8 cellular contexts compared by ENCODE assay signal in genomic region chr17:75516619-75517276, GRCh38. TPM values are rescaled to one million over a fixed set of nuclear protein-coding genes. Genes with fewer than 3 reads are reported as not detected.
DNase-seq lines count a peak whose midpoint lies in the region; ATAC-seq and TF ChIP-seq lines count a peak whose summit lies in the region.

No MANE protein-coding gene starts in this region.

- H3K27ac Mint-ChIP-seq in central memory CD8-positive, alpha-beta T cell (ENCODE audit: low read depth) = peak overlapping the region; percentile 95

- H3K9me3 Mint-ChIP-seq in central memory CD8-positive, alpha-beta T cell = no peaks in the 10 kb centered on the region

- H3K27me3 ChIP-seq in cardiac muscle cell (no peaks in the 10 kb centered on the region), thymus (ENCODE audit: control insufficient read depth, insufficient read depth) (peaks cover 6% of the 10 kb centered on the region)

- H3K36me3 ChIP-seq in cardiac muscle cell (peaks cover 5% of the 10 kb centered on the region), thymus (ENCODE audit: control insufficient read depth, insufficient read depth) (peaks cover 15% of the 10 kb centered on the region)

- intact Hi-C loops in Right ventricle myocardium superior (cut with DNase I) = loop anchor here (2.0 kb wide), 1 partner anchor 92 kb away; no protein-coding TSS in a partner anchor

- H3K27ac ChIP-seq in cardiac muscle cell = peak overlapping the region; percentile 65
- peak overlapping the region; percentile 78 for H3K27ac ChIP-seq in thymus (ENCODE audit: low read depth)

- peak overlapping the region; percentile 80 for H3K4me3 Mint-ChIP-seq in central memory CD8-positive, alpha-beta T cell

- H3K4me3 ChIP-seq in cardiac muscle cell = peak overlapping the region; percentile 50
- H3K4me3 ChIP-seq in thymus (ENCODE audit: low read length) = peak overlapping the region; percentile 93

- under 1% methylated on average over 64 of the region's 64 CpGs for WGBS in thymus

- no peaks in the 10 kb centered on the region for H3K27me3 Mint-ChIP-seq in central memory CD8-positive, alpha-beta T cell

- ATAC-seq in Right ventricle myocardium superior (ENCODE audit: poor library complexity) (no peak), HG03097 (IDR thresholded peaks at IDR 0.05; ENCODE audit: low FRiP score, unreplicated experiment) (peak; percentile 5)
- ATAC-seq in central memory CD8-positive, alpha-beta T cell (replicated peaks; ENCODE audit: extremely low read depth, poor library complexity, severe bottlenecking) = no peak

- TF ChIP-seq CTCF in cardiac muscle cell (IDR thresholded peaks at IDR 0.05; ENCODE audit: low read depth, low read length) = no peak

- no peaks in the 10 kb centered on the region for H3K9me3 ChIP-seq in cardiac muscle cell (ENCODE audit: low read depth)
- no peaks in the 10 kb centered on the region for H3K9me3 ChIP-seq in thymus (ENCODE audit: control insufficient read depth)

- H3K4me1 ChIP-seq in cardiac muscle cell (ENCODE audit: low read depth) (peaks cover 19% of the 10 kb centered on the region), thymus (ENCODE audit: control insufficient read depth, insufficient read depth, low read length) (peaks cover 27% of the 10 kb centered on the region)

- H3K36me3 Mint-ChIP-seq in central memory CD8-positive, alpha-beta T cell (ENCODE audit: insufficient read depth) = peaks cover 18% of the 10 kb centered on the region

- peak; percentile 27 to 74 for DNase-seq in cardiac muscle cell (ENCODE audit: low read depth in 1 of 2, low spot score in 1 of 2)
- no peak for DNase-seq in Right ventricle myocardium superior
- peak; percentile 41 for DNase-seq in SW480 (ENCODE audit: low spot score)
- no peak for DNase-seq in central memory CD8-positive, alpha-beta T cell (ENCODE audit: low spot score in 2 of 2)
- DNase-seq in lung microvascular endothelial cell (ENCODE audit: low read depth in 2 of 2) = peak; percentile 33 to 37
- no peak for DNase-seq in effector CD4-positive, alpha-beta T cell

- H3K4me1 Mint-ChIP-seq in central memory CD8-positive, alpha-beta T cell = peaks cover 19% of the 10 kb centered on the region

RNA-seq across cellular contexts. Expression of gene TSEN54, which starts 0.4 kb away (rescaled TPM):
- total RNA-seq in cardiac muscle cell = 70.5 and 88.8 TPM in 2 replicates
- polyA plus RNA-seq in cardiac muscle cell = 52.8 and 64.4 TPM in 2 replicates
- 5.6 TPM for total RNA-seq in Right ventricle myocardium superior
- total RNA-seq in lung microvascular endothelial cell = 7.4 and 8.9 TPM in 2 replicates
- 91.0 TPM for polyA plus RNA-seq in thymus

RNA-seq across cellular contexts. Expression of gene CASKIN2, which starts 1.4 kb away (rescaled TPM):
- total RNA-seq in cardiac muscle cell (24.4 and 31.2 TPM in 2 replicates), Right ventricle myocardium superior (33.3 TPM), lung microvascular endothelial cell (7.0 and 11.5 TPM in 2 replicates)
- polyA plus RNA-seq in cardiac muscle cell (18.1 and 27.3 TPM in 2 replicates), thymus (5.4 TPM)

RNA-seq across cellular contexts. Expression of gene LLGL2, which starts 8.7 kb away (rescaled TPM):
- total RNA-seq in cardiac muscle cell (28.1 and 40.3 TPM in 2 replicates), Right ventricle myocardium superior (3.6 TPM), lung microvascular endothelial cell (8.3 and 14.7 TPM in 2 replicates)
- polyA plus RNA-seq in cardiac muscle cell (35.2 and 45.5 TPM in 2 replicates), thymus (36.6 TPM)

Comparison
In these comparisons a context has a peak if more than half of its experiments do, and no peak if none do; other contexts are left out.
1. DNase-seq: peak in cardiac muscle cell (2 of 2), SW480 (single experiment) and lung microvascular endothelial cell (2 of 2); none in Right ventricle myocardium superior (single experiment), central memory CD8-positive, alpha-beta T cell (0 of 2) and effector CD4-positive, alpha-beta T cell (single experiment).